ENCODE assay signal across 8 cellular contexts in genomic region chr10:20858292-20859124, GRCh38. TPM values are rescaled to one million over a fixed set of nuclear protein-coding genes. Genes with fewer than 3 reads are reported as not detected.
DNase-seq lines count a peak whose midpoint lies in the region; TF ChIP-seq lines count a peak whose summit lies in the region.

No MANE protein-coding gene starts in this region.

- no peak for DNase-seq in GM12864 (ENCODE audit: low read depth)
- peak; percentile 9 for DNase-seq in M059J (ENCODE audit: low read depth)
- DNase-seq in astrocyte of the spinal cord (ENCODE audit: low read depth, low spot score), result peak; percentile 64
- DNase-seq in medulla oblongata (ENCODE audit: extremely low spot score), result peak; percentile 42
- no peak for DNase-seq in effector CD8-positive, alpha-beta T cell (lab: John Stamatoyannopoulos, UW)
- no peak for DNase-seq in anterior cingulate cortex (lab: John Stamatoyannopoulos, UW)
- DNase-seq in stimulated activated naive CD4-positive, alpha-beta T cell (lab: John Stamatoyannopoulos, UW), result no peak
- no peak for DNase-seq in GDM1 (lab: John Stamatoyannopoulos, UW)

- H3K4me3 ChIP-seq in GM12864 (ENCODE audit: low read depth, low read length) (no peak overlapping the region), astrocyte of the spinal cord (ENCODE audit: low read depth, low read length) (no peak overlapping the region)

- in situ Hi-C loops in astrocyte of the spinal cord (cut with HindIII; ENCODE audit: low sequenced_read_pairs), result no loop called here

- peak; percentile 24 for TF ChIP-seq CTCF in GM12864 (IDR thresholded peaks at IDR 0.05; ENCODE audit: low read depth, low read length, missing control alignments)
- TF ChIP-seq CTCF in astrocyte of the spinal cord (IDR thresholded peaks at IDR 0.05; ENCODE audit: low read depth, low read length), result peak; percentile 43

RNA-seq across cellular contexts. Expression of gene NEBL, which starts 38.6 kb away (rescaled TPM):
- 0.05 TPM in 1 of 2 replicates, not detected in the other for total RNA-seq in M059J (2014; rRNA removed; shearing (Covaris generic))

Comparison
In these comparisons a context has a peak if more than half of its experiments do, and no peak if none do; other contexts are left out.
1. DNase-seq: peak in M059J (single experiment), astrocyte of the spinal cord (single experiment) and medulla oblongata (single experiment); none in GM12864 (single experiment), effector CD8-positive, alpha-beta T cell (single experiment), anterior cingulate cortex (0 of 58), stimulated activated naive CD4-positive, alpha-beta T cell (0 of 6) and GDM1 (single experiment).